ENCODE assay signal across 20 cellular contexts in genomic region chr18:76167440-76167839, GRCh38.
DNase-seq lines count a peak whose midpoint lies in the region; ATAC-seq and TF ChIP-seq lines count a peak whose summit lies in the region.
"Had no signal": no experiment of that assay in that cellular context is flagged by ENCODE, and none has a peak within 500 bp of the region (broad histone marks: within the 10 kb centered on the region; RNA-seq: fewer than 3 reads in every experiment).

No MANE protein-coding gene starts in this region.

- H3K14ac ChIP-seq in neuronal stem cell (ENCODE audit: low read length) = no peak overlapping the region

- H4K91ac ChIP-seq in neuronal stem cell (ENCODE audit: low read depth, low read length, poor library complexity) = no peak overlapping the region

- intact Hi-C loops in activated CD4-positive, alpha-beta T cell treated with anti-CD3 and anti-CD28 coated beads, Interleukin-2, amount 10 ng/mL, durations not matched to agents 24 days and 14 days (cut with micrococcal nuclease) = no loop called here

- H2BK5ac ChIP-seq in neuronal stem cell (ENCODE audit: low read length) = no peak overlapping the region

- no peak overlapping the region for H2AFZ ChIP-seq in neuronal stem cell (ENCODE audit: low read length)

- H3K36me3 ChIP-seq in RWPE2 (ENCODE audit: low read depth) = no peaks in the 10 kb centered on the region
- no peaks in the 10 kb centered on the region for H3K36me3 ChIP-seq in neuronal stem cell (replicated peaks in 1 of 2; ENCODE audit: control insufficient read depth in 2 of 2, insufficient read depth in 2 of 2, low read length in 2 of 2)
- H3K36me3 ChIP-seq: BE2C, MG63 had no signal

- H3K4me1 ChIP-seq in RWPE2 (ENCODE audit: insufficient read depth, poor library complexity, severe bottlenecking) = no peaks in the 10 kb centered on the region
- no peaks in the 10 kb centered on the region for H3K4me1 ChIP-seq in neuronal stem cell (ENCODE audit: control insufficient read depth in 2 of 2, insufficient read depth in 1 of 2, low read depth in 1 of 2, low read length in 2 of 2)
- H3K4me1 ChIP-seq: BE2C had no signal

- DNase-seq in ELF-1 (ENCODE audit: low read depth, low spot score) = peak; percentile 14
- DNase-seq in RWPE2 (ENCODE audit: low spot score) = no peak
- DNase-seq in neuronal stem cell (ENCODE audit: low spot score) = no peak
- no peak for DNase-seq in NK-92 treated with Interleukin-12 subunit alpha and Interleukin-12 subunit beta, amount 100 ng/mL, for 24 hours (lab: John Stamatoyannopoulos, UW)
- DNase-seq in activated CD4-positive, alpha-beta T cell treated with anti-CD3 and anti-CD28 coated beads, Interleukin-2, amount 10 ng/mL, durations not matched to agents 24 days and 14 days = no peak
- DNase-seq: BE2C; CD8-positive, alpha-beta memory T cell; DMS79; H7; MG63; NCI-H1048; NCI-H1436; NCI-H2029; NCI-H345; NCI-H524 treated with DMSO at 0.1 percent for 48 hours had no signal

- no peak overlapping the region for H3K4me3 Mint-ChIP-seq in stimulated activated memory B cell treated with anti-CD40 and anti-IgM and Interleukin-4, amounts not matched to agents 10 μg/mL and 1 μg/mL and 100 μg/mL, for 72 hours
- H3K4me3 Mint-ChIP-seq in activated CD4-positive, alpha-beta T cell treated with anti-CD3 and anti-CD28 coated beads, Interleukin-2, amount 10 ng/mL, durations not matched to agents 24 days and 14 days = no peak overlapping the region
- H3K4me3 Mint-ChIP-seq: CD8-positive, alpha-beta memory T cell had no signal

- peak; percentile 54; the same call in 1 of the 3 replicates for ATAC-seq in RWPE2 (ENCODE audit: low read depth)
- ATAC-seq in esophagus mucosa = peak; percentile 51
- ATAC-seq in HG03354 (IDR thresholded peaks at IDR 0.05; ENCODE audit: poor library complexity, severe bottlenecking, unreplicated experiment) = no peak
- ATAC-seq in stimulated activated memory B cell treated with anti-CD40 and anti-IgM and Interleukin-4, amounts not matched to agents 10 μg/mL and 1 μg/mL and 100 μg/mL, for 72 hours = no peak

- H3K27ac ChIP-seq in RWPE2 (ENCODE audit: poor library complexity, severe bottlenecking) = no peak overlapping the region
- no peak overlapping the region for H3K27ac ChIP-seq in neuronal stem cell (replicated peaks; ENCODE audit: low read length)
- H3K27ac ChIP-seq: HL-60, KMS-11 had no signal

- peak overlapping the region; percentile 9 for H2BK120ac ChIP-seq in neuronal stem cell (ENCODE audit: low read depth, low read length)

- H3K9ac ChIP-seq in neuronal stem cell (ENCODE audit: low read depth, low read length, poor library complexity) = no peak overlapping the region
- H3K9ac ChIP-seq: KMS-11 had no signal

- H3K4ac ChIP-seq in neuronal stem cell (ENCODE audit: low read length) = no peak overlapping the region

- TF ChIP-seq CTCF in RWPE2 (IDR thresholded peaks at IDR 0.05; ENCODE audit: poor library complexity, severe bottlenecking) = no peak

- H3K27me3 ChIP-seq in RWPE2 (ENCODE audit: insufficient read depth, poor library complexity, severe bottlenecking) (peaks cover 3% of the 10 kb centered on the region), neuronal stem cell (ENCODE audit: control insufficient read depth in 3 of 3, insufficient read depth in 3 of 3, low read depth in 1 of 3, low read length in 3 of 3) (no peaks in the 10 kb centered on the region)
- H3K27me3 ChIP-seq: BE2C, MG63 had no signal

- H3K4me1 Mint-ChIP-seq in stimulated activated memory B cell treated with anti-CD40 and anti-IgM and Interleukin-4, amounts not matched to agents 10 μg/mL and 1 μg/mL and 100 μg/mL, for 72 hours = no peaks in the 10 kb centered on the region
- H3K4me1 Mint-ChIP-seq in activated CD4-positive, alpha-beta T cell treated with anti-CD3 and anti-CD28 coated beads, Interleukin-2, amount 10 ng/mL, durations not matched to agents 24 days and 14 days = no peaks in the 10 kb centered on the region
- H3K4me1 Mint-ChIP-seq: CD8-positive, alpha-beta memory T cell had no signal

- no peak overlapping the region for H4K8ac ChIP-seq in neuronal stem cell (ENCODE audit: low read depth, low read length)

- no peaks in the 10 kb centered on the region for H3K27me3 Mint-ChIP-seq in stimulated activated memory B cell treated with anti-CD40 and anti-IgM and Interleukin-4, amounts not matched to agents 10 μg/mL and 1 μg/mL and 100 μg/mL, for 72 hours
- no peaks in the 10 kb centered on the region for H3K27me3 Mint-ChIP-seq in activated CD4-positive, alpha-beta T cell treated with anti-CD3 and anti-CD28 coated beads, Interleukin-2, amount 10 ng/mL, durations not matched to agents 24 days and 14 days

- no peaks in the 10 kb centered on the region for H3K36me3 Mint-ChIP-seq in stimulated activated memory B cell treated with anti-CD40 and anti-IgM and Interleukin-4, amounts not matched to agents 10 μg/mL and 1 μg/mL and 100 μg/mL, for 72 hours
- H3K36me3 Mint-ChIP-seq in activated CD4-positive, alpha-beta T cell treated with anti-CD3 and anti-CD28 coated beads, Interleukin-2, amount 10 ng/mL, durations not matched to agents 24 days and 14 days (ENCODE audit: low read depth) = no peaks in the 10 kb centered on the region
- H3K36me3 Mint-ChIP-seq: CD8-positive, alpha-beta memory T cell had no signal

- no peaks in the 10 kb centered on the region for H3K9me3 Mint-ChIP-seq in stimulated activated memory B cell treated with anti-CD40 and anti-IgM and Interleukin-4, amounts not matched to agents 10 μg/mL and 1 μg/mL and 100 μg/mL, for 72 hours
- H3K9me3 Mint-ChIP-seq in activated CD4-positive, alpha-beta T cell treated with anti-CD3 and anti-CD28 coated beads, Interleukin-2, amount 10 ng/mL, durations not matched to agents 24 days and 14 days = no peaks in the 10 kb centered on the region

- H3K9me3 ChIP-seq in RWPE2 (ENCODE audit: severe bottlenecking) (no peaks in the 10 kb centered on the region), neuronal stem cell (replicated peaks in 1 of 2; ENCODE audit: control insufficient read depth in 2 of 2, insufficient read depth in 1 of 2, low read depth in 1 of 2, low read length in 2 of 2) (no peaks in the 10 kb centered on the region)
- H3K9me3 ChIP-seq: BE2C, MG63 had no signal

- H3K4me2 ChIP-seq in neuronal stem cell (ENCODE audit: insufficient read depth, low read length, poor library complexity, severe bottlenecking) = no peak overlapping the region
- H3K4me2 ChIP-seq: KMS-11 had no signal

- H3K27ac Mint-ChIP-seq in stimulated activated memory B cell treated with anti-CD40 and anti-IgM and Interleukin-4, amounts not matched to agents 10 μg/mL and 1 μg/mL and 100 μg/mL, for 72 hours = no peak overlapping the region
- H3K27ac Mint-ChIP-seq in activated CD4-positive, alpha-beta T cell treated with anti-CD3 and anti-CD28 coated beads, Interleukin-2, amount 10 ng/mL, durations not matched to agents 24 days and 14 days = no peak overlapping the region
- H3K27ac Mint-ChIP-seq: CD8-positive, alpha-beta memory T cell had no signal

- no peaks in the 10 kb centered on the region for H3K79me1 ChIP-seq in neuronal stem cell (ENCODE audit: low read depth, low read length)

- H3K23ac ChIP-seq in neuronal stem cell (ENCODE audit: low read depth, low read length, poor library complexity) = no peak overlapping the region

- peak overlapping the region; percentile 52 for H3K18ac ChIP-seq in neuronal stem cell (ENCODE audit: low read length)

- no peak overlapping the region for H2AK5ac ChIP-seq in neuronal stem cell (ENCODE audit: low read depth, low read length)

- H2BK12ac ChIP-seq in neuronal stem cell (ENCODE audit: low read length) = no peak overlapping the region

- no CpG with 5 or more reads among the region's 7 CpGs for WGBS in neuronal stem cell (ENCODE audit: extremely low coverage in 2 of 2, insufficient read length in 2 of 2, insufficient replicate concordance in 1 of 2), 2 donors

- H2BK15ac ChIP-seq in neuronal stem cell (ENCODE audit: low read length) = no peak overlapping the region

- no peak overlapping the region for H3K4me3 ChIP-seq in RWPE2 (ENCODE audit: severe bottlenecking)
- H3K4me3 ChIP-seq in neuronal stem cell (ENCODE audit: low read length in 2 of 2) = no peak overlapping the region
- H3K4me3 ChIP-seq: MG63 had no signal

Comparison
In these comparisons a context has a peak if more than half of its experiments do, and no peak if none do; other contexts are left out.
1. ATAC-seq: peak in RWPE2 (single experiment) and esophagus mucosa (single experiment); none in HG03354 (single experiment) and stimulated activated memory B cell treated with anti-CD40 and anti-IgM and Interleukin-4, amounts not matched to agents 10 μg/mL and 1 μg/mL and 100 μg/mL, for 72 hours (single experiment).